Comparison of ENCODE assay signal across 16 cellular contexts in genomic region chr22:21917959-21918261, GRCh38.
"Had no signal": no experiment of that assay in that cellular context is flagged by ENCODE, and none has a peak within 500 bp of the region (broad histone marks: within the 10 kb centered on the region; RNA-seq: fewer than 3 reads in every experiment).

No MANE protein-coding gene starts in this region.

- H3K27me3 Mint-ChIP-seq: naive thymus-derived CD4-positive, alpha-beta T cell had no signal

- H3K4me1 Mint-ChIP-seq: naive thymus-derived CD4-positive, alpha-beta T cell had no signal

- H3K4me2 ChIP-seq: hepatocyte had no signal

- H3K27me3 ChIP-seq: dorsolateral prefrontal cortex, hepatocyte, spleen, stomach, transverse colon had no signal

- H2AFZ ChIP-seq: hepatocyte had no signal

- H3K27ac ChIP-seq: hepatocyte, psoas muscle, spleen, stomach, thoracic aorta, transverse colon had no signal

- DNase-seq: cortex of kidney; dorsolateral prefrontal cortex; effector CD8-positive, alpha-beta T cell; foreskin melanocyte; head of caudate nucleus; left colon; naive thymus-derived CD4-positive, alpha-beta T cell; spleen; stimulated activated CD4-positive, alpha-beta T cell treated with anti-CD3 and anti-CD28 coated beads, Interleukin-2, amount 100 ng/mL, for 24 hours; stimulated activated CD4-positive, alpha-beta T cell treated with anti-CD3 and anti-CD28 coated beads, Interleukin-4, amount 100 ng/mL, for 4 hours; stimulated activated naive CD4-positive, alpha-beta T cell; stomach; transverse colon had no signal

- H3K4me3 Mint-ChIP-seq: naive thymus-derived CD4-positive, alpha-beta T cell had no signal

- H3K9me3 Mint-ChIP-seq: naive thymus-derived CD4-positive, alpha-beta T cell had no signal

- H3K4me1 ChIP-seq: psoas muscle, transverse colon had no signal

- ATAC-seq: left colon; naive thymus-derived CD4-positive, alpha-beta T cell had no signal

- H3K36me3 ChIP-seq: thoracic aorta, transverse colon had no signal

- H3K9me3 ChIP-seq: psoas muscle, spleen, stomach, thoracic aorta, transverse colon had no signal

- H3K4me3 ChIP-seq: dorsolateral prefrontal cortex, hepatocyte, psoas muscle, spleen, stomach, thoracic aorta, transverse colon had no signal

- H3K79me2 ChIP-seq: hepatocyte had no signal
